In the genomic region with DNA sequence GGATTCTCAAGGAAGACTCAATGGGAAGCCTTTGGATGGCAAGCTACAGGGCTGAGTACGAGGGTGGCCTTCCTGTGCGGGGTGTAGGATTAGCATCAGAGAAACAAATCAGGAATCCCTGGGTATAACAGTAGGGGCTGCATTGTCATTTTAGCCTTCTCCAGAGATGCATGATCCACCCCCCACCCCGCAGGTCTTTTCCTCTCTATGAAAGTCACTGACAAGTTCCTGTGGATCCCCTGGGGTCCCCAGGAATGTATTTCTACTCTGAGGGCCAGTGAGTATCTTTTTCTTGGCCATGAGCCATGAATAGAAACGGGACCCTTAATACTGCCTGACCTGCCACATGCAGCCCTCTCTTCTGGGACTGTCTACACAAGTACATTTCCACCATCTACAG, we compare ENCODE assay signal across 1 cellular context.
TF ChIP-seq lines count a peak whose summit lies in the region.

No MANE protein-coding gene starts in this region.

TF ChIP-seq in GM23338, 12 proteins besides CTCF, POLR2A, EP300 and RAD21:
- TF ChIP-seq NANOG (IDR thresholded peaks at IDR 0.05; ENCODE audit: borderline replicate concordance) (no peak), POLR2AphosphoS5 (IDR thresholded peaks at IDR 0.05; ENCODE audit: low read depth) (no peak), ZNF462 (CRISPR knock-in tag; IDR thresholded peaks at IDR 0.05) (peak; percentile 27; the same call in 1 of the 2 replicates), STAT1 (IDR thresholded peaks at IDR 0.05; ENCODE audit: unreplicated experiment) (no peak), EZH2phosphoT487 (IDR thresholded peaks at IDR 0.05; ENCODE audit: unreplicated experiment) (no peak), EZH2 (IDR thresholded peaks at IDR 0.05; ENCODE audit: low read depth, unreplicated experiment) (no peak), ZNF331 (CRISPR knock-in tag; IDR thresholded peaks at IDR 0.05; ENCODE audit: low read depth) (no peak), JUNB (IDR thresholded peaks at IDR 0.05; ENCODE audit: unreplicated experiment) (no peak), REST (IDR thresholded peaks at IDR 0.05; ENCODE audit: unreplicated experiment) (no peak), CREB1 (CRISPR knock-in tag; IDR thresholded peaks at IDR 0.05; ENCODE audit: low read depth) (no peak), ZNF114 (CRISPR knock-in tag; IDR thresholded peaks at IDR 0.05) (no peak)
- TF ChIP-seq, protein P1, sequence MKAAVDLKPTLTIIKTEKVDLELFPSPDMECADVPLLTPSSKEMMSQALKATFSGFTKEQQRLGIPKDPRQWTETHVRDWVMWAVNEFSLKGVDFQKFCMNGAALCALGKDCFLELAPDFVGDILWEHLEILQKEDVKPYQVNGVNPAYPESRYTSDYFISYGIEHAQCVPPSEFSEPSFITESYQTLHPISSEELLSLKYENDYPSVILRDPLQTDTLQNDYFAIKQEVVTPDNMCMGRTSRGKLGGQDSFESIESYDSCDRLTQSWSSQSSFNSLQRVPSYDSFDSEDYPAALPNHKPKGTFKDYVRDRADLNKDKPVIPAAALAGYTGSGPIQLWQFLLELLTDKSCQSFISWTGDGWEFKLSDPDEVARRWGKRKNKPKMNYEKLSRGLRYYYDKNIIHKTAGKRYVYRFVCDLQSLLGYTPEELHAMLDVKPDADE (IDR thresholded peaks at IDR 0.05): 0 out of 2 replicates have a peak, but pooled peaks have one; percentile 33
